In genomic region chr13:68584776-68585175, GRCh38 we compare ENCODE assay signal across 24 cellular contexts.
DNase-seq lines count a peak whose midpoint lies in the region; ATAC-seq, FAIRE-seq and TF ChIP-seq lines count a peak whose summit lies in the region.
"Had no signal": no experiment of that assay in that cellular context is flagged by ENCODE, and none has a peak within 500 bp of the region (broad histone marks: within the 10 kb centered on the region; RNA-seq: fewer than 3 reads in every experiment).

No MANE protein-coding gene starts in this region.

- no peak overlapping the region for H3K9ac ChIP-seq in IMR-90 (ENCODE audit: low read depth, low read length)
- no peak overlapping the region for H3K9ac ChIP-seq in H1 (replicated peaks in 1 of 4; ENCODE audit: extremely low read depth in 1 of 4, low read depth in 3 of 4, low read length in 3 of 4)
- H3K9ac ChIP-seq: BLaER1 had no signal

- no peaks in the 10 kb centered on the region for H4K20me1 ChIP-seq in IMR-90 (ENCODE audit: insufficient read depth, low read length)
- no peaks in the 10 kb centered on the region for H4K20me1 ChIP-seq in H1 (replicated peaks in 1 of 2; ENCODE audit: control insufficient read depth in 1 of 2, insufficient read depth in 2 of 2, low read length in 2 of 2)
- H4K20me1 ChIP-seq: BLaER1 had no signal

- no peaks in the 10 kb centered on the region for H3K79me2 ChIP-seq in H1 (ENCODE audit: control insufficient read depth in 1 of 2, insufficient read depth in 2 of 2, low read length in 2 of 2)

- H3K27me3 ChIP-seq in IMR-90 (ENCODE audit: control insufficient read depth, insufficient read depth, low read length) (no peaks in the 10 kb centered on the region), H1 (replicated peaks in 1 of 4; ENCODE audit: control insufficient read depth in 3 of 4, extremely low read depth in 1 of 4, insufficient read depth in 3 of 4, low read length in 3 of 4) (no peaks in the 10 kb centered on the region), sigmoid colon (no peaks in the 10 kb centered on the region)
- H3K27me3 ChIP-seq: BE2C, BLaER1 had no signal

- H3K14ac ChIP-seq in IMR-90 (replicated peaks; ENCODE audit: low read depth, low read length) (no peak overlapping the region), H1 (ENCODE audit: insufficient read length) (no peak overlapping the region)

- H4K8ac ChIP-seq in IMR-90 (ENCODE audit: low read depth in 2 of 2, low read length in 2 of 2) (no peak overlapping the region), H1 (ENCODE audit: extremely low read depth, insufficient read depth, low read length) (no peak overlapping the region)

- H3K4me3 ChIP-seq in IMR-90 (ENCODE audit: insufficient read depth, low read depth, low read length) (no peak overlapping the region), H1 (ENCODE audit: extremely low read depth in 1 of 4, insufficient read depth in 2 of 4, low read depth in 3 of 4, low read length in 4 of 4) (no peak overlapping the region), sigmoid colon (no peak overlapping the region)
- H3K4me3 ChIP-seq: BLaER1, GM12878 had no signal

- H3K4me2 ChIP-seq in IMR-90 (ENCODE audit: low read depth, low read length) (no peak overlapping the region), H1 (ENCODE audit: insufficient read depth in 1 of 2, low read depth in 2 of 2, low read length in 2 of 2) (no peak overlapping the region)
- H3K4me2 ChIP-seq: BLaER1 had no signal

- intact Hi-C loops in IMR-90 (cut with micrococcal nuclease) (no loop called here), sigmoid colon (cut with DNase I) (no loop called here)

- H3K4ac ChIP-seq in IMR-90 (ENCODE audit: low read depth, low read length): no peak overlapping the region
- H3K4ac ChIP-seq in H1 (replicated peaks; ENCODE audit: insufficient read length, low read depth, low read length): no peak overlapping the region

- H3K56ac ChIP-seq in IMR-90 (ENCODE audit: extremely low read depth, insufficient read depth, low read length) (no peak overlapping the region), H1 (replicated peaks; ENCODE audit: insufficient read length, low read depth, low read length) (no peak overlapping the region)

- no peak overlapping the region for H3K23ac ChIP-seq in IMR-90 (ENCODE audit: low read depth, low read length)
- H3K23ac ChIP-seq in H1 (ENCODE audit: insufficient read length): no peak overlapping the region

- H3K36me3 ChIP-seq in IMR-90 (ENCODE audit: control insufficient read depth, insufficient read depth, low read length) (no peaks in the 10 kb centered on the region), H1 (ENCODE audit: control insufficient read depth in 2 of 4, insufficient read depth in 4 of 4, low read length in 3 of 4) (no peaks in the 10 kb centered on the region), sigmoid colon (no peaks in the 10 kb centered on the region)
- H3K36me3 ChIP-seq: BE2C, BLaER1 had no signal

- in situ Hi-C loops in IMR-90 (cut with MboI; ENCODE audit: low sequenced_read_pairs): no loop called here

- H3K23me2 ChIP-seq in H1 (ENCODE audit: low read depth, low read length): no peaks in the 10 kb centered on the region

- POLR2A ChIA-PET in IMR-90 (lab: Charles Lee; ENCODE audit: unreplicated experiment): no interaction called here
- POLR2A ChIA-PET in H1 (lab: Charles Lee; ENCODE audit: partially characterized antibody): no interaction called here

- H3K79me1 ChIP-seq in IMR-90 (ENCODE audit: low read depth in 1 of 2, low read length in 2 of 2): no peaks in the 10 kb centered on the region
- H3K79me1 ChIP-seq in H1 (ENCODE audit: low read depth, low read length): no peaks in the 10 kb centered on the region

- BruUV-seq in IMR-90 (replicated peaks; lab: Mats Ljungman, UMichigan): no TSS peak

- H2AFZ ChIP-seq in IMR-90 (replicated peaks; ENCODE audit: low read length, poor library complexity) (no peak overlapping the region), H1 (ENCODE audit: low read length) (no peak overlapping the region)

- no peak for DNase-seq in IMR-90
- DNase-seq in H1 (ENCODE audit: low read depth in 1 of 2, low spot score in 2 of 2): no peak
- no peak for DNase-seq in activated CD8-positive, alpha-beta memory T cell treated with anti-CD3 and anti-CD28 coated beads for 24 hours
- no peak for DNase-seq in sigmoid colon
- no peak for DNase-seq in NCI-H2029 (lab: John Stamatoyannopoulos, UW)
- DNase-seq: 8988T; ACHN; BE2C; C1 segment of cervical spinal cord; CD4-positive, alpha-beta memory T cell; CD4-positive, CD25-positive, alpha-beta regulatory T cell; CD8-positive, alpha-beta memory T cell; COR-L47; DMS 273 treated with DMSO at 0.1 percent for 48 hours; DMS153; DMS53; DMS79; DND-41; GF-D8 had no signal

- no peak for FAIRE-seq in H1 (lab: Jason Lieb, UNC)
- FAIRE-seq: GM12878, GM12892, GM18507 had no signal

- ATAC-seq in IMR-90 (ENCODE audit: low read depth): no peak
- ATAC-seq: GM12878 had no signal

- no peak overlapping the region for H4K91ac ChIP-seq in IMR-90 (ENCODE audit: insufficient read depth, low read depth, low read length)
- H4K91ac ChIP-seq in H1 (replicated peaks; ENCODE audit: insufficient read length, low read length): no peak overlapping the region

- no peak overlapping the region for H2BK12ac ChIP-seq in H1 (ENCODE audit: low read depth, low read length)

- H2AK5ac ChIP-seq in IMR-90 (ENCODE audit: low read depth, low read length): no peak overlapping the region
- no peak overlapping the region for H2AK5ac ChIP-seq in H1 (ENCODE audit: low read depth, low read length)

- dilution Hi-C loops in IMR-90 (cut with HindIII; ENCODE audit: low sequenced_read_pairs, unreplicated experiment): no loop called here

- H3K4me1 ChIP-seq in IMR-90 (ENCODE audit: control insufficient read depth, insufficient read depth, low read length): no peaks in the 10 kb centered on the region
- no peaks in the 10 kb centered on the region for H3K4me1 ChIP-seq in H1 (replicated peaks in 1 of 4; ENCODE audit: control insufficient read depth in 3 of 4, insufficient read depth in 4 of 4, low read length in 3 of 4)
- H3K4me1 ChIP-seq in sigmoid colon: no peaks in the 10 kb centered on the region
- H3K4me1 ChIP-seq: BE2C had no signal

- no CpG with 5 or more reads among the region's 1 CpG for WGBS in IMR-90 (ENCODE audit: extremely low coverage in 2 of 2, insufficient read length in 1 of 2), 2 experiments
- 81% methylated on average over 1 of the region's 1 CpG; no CpG with 5 or more reads in 1 of the 2 experiments for WGBS in H1 (ENCODE audit: extremely low coverage in 1 of 2, insufficient coverage in 1 of 2, insufficient read length in 1 of 2, insufficient replicate concordance in 2 of 2, low coverage in 1 of 2, low lambda C conversion rate in 2 of 2, missing lambda C conversion rate in 1 of 2), 2 experiments
- 35 to 60% methylated on average over 1 of the region's 1 CpG for WGBS in sigmoid colon, 2 donors

- H4K5ac ChIP-seq in IMR-90 (ENCODE audit: low read depth, low read length) (no peak overlapping the region), H1 (ENCODE audit: insufficient read length, low read depth, low read length) (no peak overlapping the region)

- CTCF ChIA-PET in IMR-90 (lab: Yijun Ruan, JAX): no interaction called here
- CTCF ChIA-PET in H1 (lab: Charles Lee; ENCODE audit: partially characterized antibody): no interaction called here

- H2BK20ac ChIP-seq in IMR-90 (ENCODE audit: low read depth, low read length) (no peak overlapping the region), H1 (ENCODE audit: low read length) (no peak overlapping the region)

- H3K9me3 ChIP-seq in IMR-90 (ENCODE audit: control insufficient read depth, insufficient read depth, low read length) (no peaks in the 10 kb centered on the region), H1 (ENCODE audit: insufficient read depth in 2 of 2, low read depth in 1 of 2, low read length in 1 of 2) (no peaks in the 10 kb centered on the region), sigmoid colon (no peaks in the 10 kb centered on the region)
- H3K9me3 ChIP-seq: BE2C, BLaER1 had no signal

- H2AK9ac ChIP-seq in IMR-90 (replicated peaks; ENCODE audit: low read depth, low read length, poor library complexity): no peak overlapping the region

- H3K27ac ChIP-seq in IMR-90 (ENCODE audit: insufficient read depth, low read length): no peak overlapping the region
- no peak overlapping the region for H3K27ac ChIP-seq in H1 (ENCODE audit: low read depth, low read length)
- H3K27ac ChIP-seq in sigmoid colon: no peak overlapping the region
- H3K27ac ChIP-seq: BLaER1 had no signal

- TF ChIP-seq RAD21 in IMR-90 (IDR thresholded peaks at IDR 0.05; ENCODE audit: low read length): no peak
- no peak for TF ChIP-seq RAD21 in Ishikawa (IDR thresholded peaks at IDR 0.05; ENCODE audit: low read depth)
- no peak for TF ChIP-seq RAD21 in H1 (IDR thresholded peaks at IDR 0.05 in 1 of 2, conservative IDR thresholded peaks at IDR 0.05 in 1 of 2; ENCODE audit: low read depth in 2 of 2, low read length in 2 of 2)

- TF ChIP-seq CTCF in IMR-90 (conservative IDR thresholded peaks at IDR 0.05; ENCODE audit: low read depth, low read length) (no peak), H1 (IDR thresholded peaks at IDR 0.05; ENCODE audit: control extremely low read depth in 1 of 3, insufficient read depth in 1 of 3, low read depth in 1 of 3, low read length in 3 of 3) (no peak), sigmoid colon (IDR thresholded peaks at IDR 0.05) (no peak)

- no peak overlapping the region for H2BK5ac ChIP-seq in IMR-90 (ENCODE audit: low read depth, low read length, poor library complexity, severe bottlenecking)
- H2BK5ac ChIP-seq in H1 (ENCODE audit: low read depth, low read length): no peak overlapping the region

- TF ChIP-seq EP300 in Ishikawa (IDR thresholded peaks at IDR 0.05; ENCODE audit: borderline replicate concordance) (no peak), H1 (IDR thresholded peaks at IDR 0.05; ENCODE audit: borderline replicate concordance in 1 of 2, low read depth in 2 of 2, low read length in 2 of 2) (no peak), sigmoid colon (IDR thresholded peaks at IDR 0.05) (no peak)

- no peak for TF ChIP-seq POLR2A in IMR-90 (IDR thresholded peaks at IDR 0.05; ENCODE audit: low read depth, low read length)
- TF ChIP-seq POLR2A in H1 (IDR thresholded peaks at IDR 0.05; ENCODE audit: control extremely low read depth in 1 of 2, low read depth in 2 of 2, low read length in 2 of 2): no peak
- no peak for TF ChIP-seq POLR2A in sigmoid colon (IDR thresholded peaks at IDR 0.05)

- no peak overlapping the region for H3K18ac ChIP-seq in IMR-90 (ENCODE audit: low read depth, low read length)
- no peak overlapping the region for H3K18ac ChIP-seq in H1 (ENCODE audit: extremely low read depth, low read length)

- no peaks in the 10 kb centered on the region for H3K9me1 ChIP-seq in IMR-90 (ENCODE audit: insufficient read depth, low read length)

- H2BK15ac ChIP-seq in IMR-90 (ENCODE audit: low read depth, low read length): no peak overlapping the region
- H2BK15ac ChIP-seq in H1 (ENCODE audit: low read length): no peak overlapping the region

- H2BK120ac ChIP-seq in IMR-90 (ENCODE audit: low read depth, low read length) (no peak overlapping the region), H1 (replicated peaks; ENCODE audit: low read depth, low read length) (no peak overlapping the region)

TF ChIP-seq in IMR-90, 13 proteins besides CTCF, POLR2A, EP300 and RAD21 (continues in another document):
- TF ChIP-seq MAZ (IDR thresholded peaks at IDR 0.05; ENCODE audit: borderline replicate concordance, low read depth, low read length): no peak

TF ChIP-seq in Ishikawa, 13 proteins besides CTCF, POLR2A, EP300 and RAD21 (continues in another document):
- no peak for TF ChIP-seq EGR1 (IDR thresholded peaks at IDR 0.05)

TF ChIP-seq in H1, 55 proteins besides CTCF, POLR2A, EP300 and RAD21 (continues in another document):
- TF ChIP-seq POLR2AphosphoS5 (IDR thresholded peaks at IDR 0.05; ENCODE audit: low read depth, low read length): no peak
